Comparison of ENCODE assay signal across 14 cellular contexts in the genomic region with DNA sequence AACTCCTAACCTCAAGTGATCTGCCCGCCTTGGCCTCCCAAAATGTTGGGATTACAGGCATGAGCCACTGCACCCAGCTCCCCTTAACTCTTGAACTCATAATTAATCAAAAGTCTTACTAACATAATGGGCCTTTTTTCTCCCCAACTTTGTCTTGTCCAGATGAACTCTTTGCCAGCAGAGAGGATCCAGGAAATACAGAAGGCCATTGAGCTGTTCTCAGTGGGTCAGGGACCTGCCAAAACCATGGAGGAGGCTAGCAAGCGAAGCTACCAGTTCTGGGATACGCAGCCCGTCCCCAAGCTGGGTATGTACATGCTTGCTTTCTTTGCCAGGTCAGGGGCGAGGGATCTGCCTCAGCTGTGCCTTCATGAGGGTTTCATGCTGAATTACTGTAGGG. TPM values are rescaled to one million over a fixed set of nuclear protein-coding genes. Genes with fewer than 3 reads are reported as not detected.
DNase-seq lines count a peak whose midpoint lies in the region; ATAC-seq and TF ChIP-seq lines count a peak whose summit lies in the region.
"Had no signal": no experiment of that assay in that cellular context is flagged by ENCODE, and none has a peak within 500 bp of the region (broad histone marks: within the 10 kb centered on the region; RNA-seq: fewer than 3 reads in every experiment).

No MANE protein-coding gene starts in this region.

- peak overlapping the region; percentile 76 to 87 for H3K27ac ChIP-seq in ascending aorta
- H3K27ac ChIP-seq in thyroid gland: peak overlapping the region; percentile 81 to 90 (median 82)
- no peak overlapping the region for H3K27ac ChIP-seq in foreskin keratinocyte

- no peak overlapping the region for H3K4me3 Mint-ChIP-seq in osteocyte (ENCODE audit: unreplicated experiment)

- H3K27me3 Mint-ChIP-seq in osteocyte (ENCODE audit: unreplicated experiment): no peaks in the 10 kb centered on the region

- H3K9me3 ChIP-seq in ascending aorta: no peaks in the 10 kb centered on the region
- no peaks in the 10 kb centered on the region for H3K9me3 ChIP-seq in thyroid gland
- H3K9me3 ChIP-seq: Caco-2 had no signal

- no peaks in the 10 kb centered on the region for H3K9me3 Mint-ChIP-seq in osteocyte (ENCODE audit: unreplicated experiment)

- peak overlapping the region; percentile 85 for H3K27ac Mint-ChIP-seq in osteocyte (ENCODE audit: unreplicated experiment)

- TF ChIP-seq CTCF in ascending aorta (IDR thresholded peaks at IDR 0.05) (no peak), osteocyte (IDR thresholded peaks at IDR 0.05) (no peak), thyroid gland (IDR thresholded peaks at IDR 0.05) (no peak), foreskin keratinocyte (conservative IDR thresholded peaks at IDR 0.05) (no peak)

- H3K36me3 ChIP-seq in ascending aorta: peaks cover 61 to 83% of the 10 kb centered on the region in 2 donors
- H3K36me3 ChIP-seq in thyroid gland: peaks cover 29 to 46% of the 10 kb centered on the region in 2 donors

- TF ChIP-seq POLR2A in thyroid gland (IDR thresholded peaks at IDR 0.05): no peak

- no peak for DNase-seq in ascending aorta (ENCODE audit: low spot score in 2 of 2)
- peak; percentile 65 for DNase-seq in globus pallidus (ENCODE audit: low spot score)
- no peak for DNase-seq in osteocyte (ENCODE audit: extremely low spot score, unreplicated experiment)
- DNase-seq in thyroid gland: no peak
- DNase-seq in foreskin keratinocyte: no peak
- no peak for DNase-seq in NCI-H82 treated with DMSO at 0.1 percent for 48 hours (lab: John Stamatoyannopoulos, UW; ENCODE audit: unreplicated experiment)
- DNase-seq: AML-193, Caco-2, HCEC 1CT, NCI-H1694, NCI-H2107, NCI-H446, NCI-H748 treated with DMSO at 0.1 percent for 48 hours had no signal

- intact Hi-C loops in ascending aorta (cut with DNase I): no loop called here
- intact Hi-C loops in thyroid gland (cut with DNase I): no loop called here

- H3K4me1 ChIP-seq in ascending aorta: peaks cover 23 to 44% of the 10 kb centered on the region in 2 donors
- H3K4me1 ChIP-seq in thyroid gland: peaks cover 31% of the 10 kb centered on the region in 2 donors
- H3K4me1 ChIP-seq in foreskin keratinocyte: no peaks in the 10 kb centered on the region
- H3K4me1 ChIP-seq: Caco-2 had no signal

- peaks cover 41% of the 10 kb centered on the region for H3K4me1 Mint-ChIP-seq in osteocyte (ENCODE audit: unreplicated experiment)

- 93 to 97% methylated on average over 5 of the region's 5 CpGs for WGBS in thyroid gland, 2 donors

- H3K4me3 ChIP-seq in ascending aorta (no peak overlapping the region), thyroid gland (replicated peaks in 1 of 3) (no peak overlapping the region)

- H3K27me3 ChIP-seq in ascending aorta (no peaks in the 10 kb centered on the region), thyroid gland (no peaks in the 10 kb centered on the region), foreskin keratinocyte (no peaks in the 10 kb centered on the region)

- peaks cover 28% of the 10 kb centered on the region for H3K36me3 Mint-ChIP-seq in osteocyte (ENCODE audit: unreplicated experiment)

- ATAC-seq in HG02870 (IDR thresholded peaks at IDR 0.05; ENCODE audit: unreplicated experiment) (no peak), foreskin keratinocyte (no peak)

RNA-seq across cellular contexts. Expression of a gene that starts 25.2 kb away (rescaled TPM):
- total RNA-seq in ascending aorta: 89.7 TPM
- 92.4 and 97.9 TPM in 2 replicates for total RNA-seq in osteocyte
- total RNA-seq in thyroid gland: 10 to 100 TPM; 71.7 to 98.9 (median 85.2) TPM
- 90.9 and 109 TPM in 2 replicates for total RNA-seq in foreskin keratinocyte
- polyA plus RNA-seq in foreskin keratinocyte: 188 and 193 TPM in 2 replicates

RNA-seq across cellular contexts. Expression of a gene that starts 34.9 kb away (rescaled TPM):
- total RNA-seq in ascending aorta (5.0 TPM), osteocyte (41.3 and 42.2 TPM in 2 replicates), thyroid gland (100 to 1,000 TPM in 1 of 4 donors, 10 to 100 TPM in 3; 53.5 to 102 (median 72.9) TPM), foreskin keratinocyte (30.4 and 30.8 TPM in 2 replicates)
- polyA plus RNA-seq in foreskin keratinocyte: 19.8 and 21.1 TPM in 2 replicates

RNA-seq across cellular contexts. Expression of a gene that starts 46.0 kb away (rescaled TPM):
- total RNA-seq in ascending aorta: 65.5 TPM
- total RNA-seq in osteocyte: 92.3 and 111 TPM in 2 replicates
- total RNA-seq in thyroid gland: 10 to 100 TPM in 3 of 4 donors, 1 to 10 TPM in 1; 8.6 to 24.8 (median 16.9) TPM
- 60.8 and 63.6 TPM in 2 replicates for total RNA-seq in foreskin keratinocyte
- polyA plus RNA-seq in foreskin keratinocyte: 85.8 and 97.4 TPM in 2 replicates

RNA-seq across cellular contexts. Expression of a gene that starts 49.1 kb away (rescaled TPM):
- 14.7 TPM for total RNA-seq in ascending aorta
- 8.1 and 10.6 TPM in 2 replicates for total RNA-seq in osteocyte
- total RNA-seq in thyroid gland: 10 to 100 TPM; 16.7 to 20.4 (median 17.7) TPM
- total RNA-seq in foreskin keratinocyte: 4.3 and 4.4 TPM in 2 replicates
- 4.5 TPM in 2 replicates for polyA plus RNA-seq in foreskin keratinocyte
